In the genomic region with DNA sequence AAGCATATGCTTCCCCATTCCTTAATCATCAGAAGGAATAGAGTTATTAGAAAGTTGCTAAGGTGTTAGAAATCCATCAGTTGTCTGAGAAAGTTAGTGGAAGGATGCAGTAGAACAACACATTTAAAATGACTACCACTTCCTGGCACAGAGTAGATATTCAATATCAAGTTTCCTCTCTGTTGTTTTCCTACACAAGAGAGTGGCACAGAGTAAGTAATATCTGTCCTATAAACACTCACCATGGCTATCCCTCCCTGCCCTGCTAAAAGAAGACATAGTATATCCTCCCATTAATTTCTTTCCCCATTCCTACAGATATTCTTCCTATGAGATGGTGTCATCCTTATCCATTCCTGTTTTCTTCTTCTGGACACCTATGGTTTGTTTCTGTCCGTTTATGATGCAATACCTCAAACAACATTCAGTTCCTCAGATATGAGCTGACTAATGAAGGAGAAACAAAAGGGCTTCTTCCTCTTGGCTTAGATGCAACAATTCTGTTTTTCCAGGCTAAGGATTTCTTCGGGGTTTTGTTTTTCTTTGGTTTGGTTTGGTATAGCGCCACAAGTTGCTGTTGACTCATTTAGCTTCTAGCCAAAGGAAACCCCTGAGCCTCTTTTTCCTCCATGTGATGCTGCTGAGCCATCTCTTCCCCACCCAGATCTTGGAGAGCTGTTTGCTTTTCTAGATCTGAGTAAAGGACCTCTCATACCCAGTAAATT, we compare ENCODE assay signal across 10 cellular contexts.
DNase-seq lines count a peak whose midpoint lies in the region; ATAC-seq and TF ChIP-seq lines count a peak whose summit lies in the region.
"Had no signal": no experiment of that assay in that cellular context is flagged by ENCODE, and none has a peak within 500 bp of the region (broad histone marks: within the 10 kb centered on the region; RNA-seq: fewer than 3 reads in every experiment).

No MANE protein-coding gene starts in this region.

- no peaks in the 10 kb centered on the region for H3K9me3 Mint-ChIP-seq in T-helper 2 cell treated with Interferon-gamma antibody and Interleukin-4, amounts not matched to agents 5 μg/mL and 100 μg/mL, for 36 hours

- DNase-seq in SIG-M5 treated with dmso at 0.1 percent for 504 hours (lab: John Stamatoyannopoulos, UW; ENCODE audit: unreplicated experiment) (peak; percentile 59), SIG-M5 (lab: John Stamatoyannopoulos, UW) (no peak), foreskin fibroblast (peak; percentile 96 to 98), NCI-H526 (lab: John Stamatoyannopoulos, UW) (no peak), GF-D8 (lab: John Stamatoyannopoulos, UW) (no peak)
- peak; percentile 69 for DNase-seq in T-helper 2 cell treated with Interferon-gamma antibody and Interleukin-4, amounts not matched to agents 5 μg/mL and 100 μg/mL, for 36 hours (ENCODE audit: low spot score)
- DNase-seq in stimulated activated CD4-positive, alpha-beta T cell treated with anti-CD3 and anti-CD28 coated beads, Interleukin-4, amount 100 ng/mL, for 24 hours, result peak; percentile 11
- DNase-seq: ACHN, hippocampal formation had no signal

- H3K4me3 ChIP-seq in foreskin fibroblast (ENCODE audit: low read depth in 1 of 2, low read length in 2 of 2), result no peak overlapping the region

- H3K36me3 Mint-ChIP-seq in T-helper 2 cell treated with Interferon-gamma antibody and Interleukin-4, amounts not matched to agents 5 μg/mL and 100 μg/mL, for 36 hours (ENCODE audit: low read depth), result no peaks in the 10 kb centered on the region

- H3K27me3 Mint-ChIP-seq in T-helper 2 cell treated with Interferon-gamma antibody and Interleukin-4, amounts not matched to agents 5 μg/mL and 100 μg/mL, for 36 hours (ENCODE audit: low read depth), result peaks cover 30% of the 10 kb centered on the region

- peaks cover 13% of the 10 kb centered on the region for H3K4me1 Mint-ChIP-seq in T-helper 2 cell treated with Interferon-gamma antibody and Interleukin-4, amounts not matched to agents 5 μg/mL and 100 μg/mL, for 36 hours (ENCODE audit: low read depth)

- H3K27ac Mint-ChIP-seq in T-helper 2 cell treated with Interferon-gamma antibody and Interleukin-4, amounts not matched to agents 5 μg/mL and 100 μg/mL, for 36 hours, result no peak overlapping the region

- H3K4me3 Mint-ChIP-seq in T-helper 2 cell treated with Interferon-gamma antibody and Interleukin-4, amounts not matched to agents 5 μg/mL and 100 μg/mL, for 36 hours, result peak overlapping the region; percentile 3

- no peak for TF ChIP-seq CTCF in foreskin fibroblast (IDR thresholded peaks at IDR 0.05; ENCODE audit: low read depth, low read length)

- ATAC-seq in HG03460 (IDR thresholded peaks at IDR 0.05; ENCODE audit: unreplicated experiment), result no peak

Comparison
In these comparisons a context has a peak if more than half of its experiments do, and no peak if none do; other contexts are left out.
1. DNase-seq: peak in SIG-M5 treated with dmso at 0.1 percent for 504 hours (single experiment), T-helper 2 cell treated with Interferon-gamma antibody and Interleukin-4, amounts not matched to agents 5 μg/mL and 100 μg/mL, for 36 hours (single experiment), foreskin fibroblast (2 of 2) and stimulated activated CD4-positive, alpha-beta T cell treated with anti-CD3 and anti-CD28 coated beads, Interleukin-4, amount 100 ng/mL, for 24 hours (single experiment); none in SIG-M5 (single experiment), NCI-H526 (0 of 2) and GF-D8 (single experiment).